In genomic region chr1:28190996-28191645, GRCh38 we compare ENCODE assay signal across 1 cellular context.
TF ChIP-seq lines count a peak whose summit lies in the region.

No MANE protein-coding gene starts in this region.

TF ChIP-seq in K562, 482 proteins besides CTCF, POLR2A, EP300 and RAD21:
- TF ChIP-seq HDGF (IDR thresholded peaks at IDR 0.05) (peak; percentile 81; the same call in 1 of the 2 replicates), ELK1 (CRISPR knock-in tag; IDR thresholded peaks at IDR 0.05) (no peak), ID3 (CRISPR knock-in tag; IDR thresholded peaks at IDR 0.05) (no peak), ID3 (tag; IDR thresholded peaks at IDR 0.05) (peak; percentile 40; the same call in 1 of the 2 replicates), BCL6 (CRISPR knock-in tag; IDR thresholded peaks at IDR 0.05) (no peak), WHSC1 (IDR thresholded peaks at IDR 0.05; ENCODE audit: low read length) (no peak), ZNF212 (CRISPR knock-in tag; IDR thresholded peaks at IDR 0.05) (no peak), EGR1 (conservative IDR thresholded peaks at IDR 0.05) (0 out of 2 replicates have a peak, but pooled peaks have one; percentile 12), BHLHE40 (IDR thresholded peaks at IDR 0.05; ENCODE audit: low read length) (no peak), CTBP1 (IDR thresholded peaks at IDR 0.05; ENCODE audit: borderline replicate concordance) (peak; percentile 32; the same call in 1 of the 2 replicates), ZNF707 (CRISPR knock-in tag; conservative IDR thresholded peaks at IDR 0.05) (no peak), ZBTB9 (CRISPR knock-in tag; IDR thresholded peaks at IDR 0.05) (no peak), THRB (CRISPR knock-in tag; conservative IDR thresholded peaks at IDR 0.05) (0 out of 2 replicates have a peak, but pooled peaks have one; percentile 2), POU5F1 (IDR thresholded peaks at IDR 0.05; ENCODE audit: borderline replicate concordance, low read depth, low read length, partially characterized antibody) (no peak), VEZF1 (CRISPR knock-in tag; IDR thresholded peaks at IDR 0.05) (no peak), ZNF586 (CRISPR knock-in tag; conservative IDR thresholded peaks at IDR 0.05) (no peak), E2F3 (CRISPR knock-in tag; IDR thresholded peaks at IDR 0.05) (no peak)
TF ChIP-seq in K562: peak in this region for 5.
